In genomic region chr17:20179031-20179430, GRCh38 we compare ENCODE assay signal across 20 cellular contexts.
"Had no signal": no experiment of that assay in that cellular context is flagged by ENCODE, and none has a peak within 500 bp of the region (broad histone marks: within the 10 kb centered on the region; RNA-seq: fewer than 3 reads in every experiment).

No MANE protein-coding gene starts in this region.

- DNase-seq: activated CD4-positive, alpha-beta T cell treated with anti-CD3 and anti-CD28 coated beads, Interleukin-2, amount 10 ng/mL, durations not matched to agents 7 days and 5 days; activated CD8-positive, alpha-beta T cell treated with anti-CD3 and anti-CD28 coated beads, Interleukin-2, amount 10 ng/mL, durations not matched to agents 7 days and 5 days; activated gamma-delta T cell treated with Interleukin-2 at 50 U/mL for 16 hours; endodermal cell; esophagus squamous epithelium; heart right ventricle; kidney; lower lobe of right lung; naive thymus-derived CD4-positive, alpha-beta T cell; retina; sigmoid colon; stimulated activated CD4-positive, alpha-beta T cell treated with anti-CD3 and anti-CD28 coated beads, Interleukin-2, amount 100 ng/mL, for 48 hours; stimulated activated naive CD4-positive, alpha-beta T cell; tibial artery had no signal

- H3K4me3 ChIP-seq: breast epithelium, coronary artery, esophagus squamous epithelium, gastroesophageal sphincter, heart right ventricle, lower lobe of right lung, sigmoid colon, smooth muscle cell, tibial artery had no signal

- H3K4me2 ChIP-seq: smooth muscle cell had no signal

- ATAC-seq: activated CD4-positive, CD25-positive, alpha-beta regulatory T cell treated with anti-CD3 and anti-CD28 coated beads, Interleukin-2, amount 50 U/mL, for 24 hours; activated CD8-positive, alpha-beta T cell treated with anti-CD3 and anti-CD28 coated beads, Interleukin-2, amount 10 ng/mL, durations not matched to agents 7 days and 5 days; gastroesophageal sphincter; heart right ventricle; left lobe of liver; lower lobe of right lung; naive thymus-derived CD4-positive, alpha-beta T cell had no signal

- H3K4me1 ChIP-seq: breast epithelium, esophagus squamous epithelium, gastroesophageal sphincter, heart right ventricle, lower lobe of right lung, sigmoid colon had no signal

- H3K36me3 ChIP-seq: breast epithelium, esophagus squamous epithelium, gastroesophageal sphincter, heart right ventricle, lower lobe of right lung, sigmoid colon, tibial artery had no signal

- H3K9me3 ChIP-seq: breast epithelium, esophagus squamous epithelium, gastroesophageal sphincter, heart right ventricle, lower lobe of right lung, sigmoid colon, tibial artery had no signal

- H3K27me3 ChIP-seq: breast epithelium, esophagus squamous epithelium, gastroesophageal sphincter, heart right ventricle, sigmoid colon, tibial artery had no signal

- H3K27ac ChIP-seq: breast epithelium, coronary artery, esophagus squamous epithelium, gastroesophageal sphincter, heart right ventricle, lower lobe of right lung, sigmoid colon, tibial artery had no signal
